ENCODE assay signal across 11 cellular contexts in the genomic region with DNA sequence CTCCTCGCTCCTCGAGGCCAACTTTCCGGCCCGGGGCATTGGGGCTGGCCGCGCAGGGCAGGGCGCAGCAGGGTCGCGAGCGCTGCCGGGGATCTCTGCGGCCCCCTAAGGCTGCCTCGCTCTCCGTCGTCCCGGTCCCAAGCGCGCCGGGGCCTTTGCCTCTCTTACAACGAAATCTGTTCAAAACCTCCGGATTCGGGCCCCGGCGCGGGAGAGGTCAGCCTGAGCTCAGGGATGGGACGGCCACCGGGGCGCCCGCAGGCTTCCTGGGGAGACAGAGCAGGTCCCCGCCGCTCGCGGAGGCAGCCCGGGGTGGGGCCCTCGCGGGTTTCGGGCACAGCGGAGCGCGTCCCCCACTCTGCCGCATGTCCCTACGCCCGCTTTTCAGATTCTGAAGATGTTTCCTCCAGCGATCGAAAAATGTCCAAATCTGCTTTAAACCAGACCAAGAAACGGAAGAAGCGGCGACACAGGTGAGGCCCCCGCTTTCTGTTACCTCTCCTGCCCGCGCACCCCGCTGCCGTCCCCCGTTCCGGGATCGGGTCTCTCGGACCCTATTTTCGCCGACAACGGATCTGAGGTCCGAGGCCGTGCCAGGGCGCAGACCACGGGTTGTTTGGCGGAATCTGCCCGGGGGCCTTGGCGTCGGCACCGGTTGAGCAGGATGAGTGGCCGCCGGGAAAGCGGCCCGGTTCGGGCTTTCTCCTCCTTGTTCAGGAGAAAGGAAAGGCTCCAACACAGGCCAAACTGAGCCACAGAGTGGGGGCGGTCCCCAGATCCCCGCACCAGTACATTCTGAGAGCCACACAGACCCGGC. TPM values are rescaled to one million over a fixed set of nuclear protein-coding genes. Genes with fewer than 3 reads are reported as not detected.
DNase-seq lines count a peak whose midpoint lies in the region; ATAC-seq, FAIRE-seq and TF ChIP-seq lines count a peak whose summit lies in the region.
"Had no signal": no experiment of that assay in that cellular context is flagged by ENCODE, and none has a peak within 500 bp of the region (broad histone marks: within the 10 kb centered on the region; RNA-seq: fewer than 3 reads in every experiment).

No MANE protein-coding gene starts in this region.

- no peaks in the 10 kb centered on the region for H3K9me3 ChIP-seq in CD4-positive, alpha-beta memory T cell (ENCODE audit: control insufficient read depth in 1 of 2, low read length in 2 of 2)
- no peaks in the 10 kb centered on the region for H3K9me3 ChIP-seq in endothelial cell of umbilical vein (replicated peaks; ENCODE audit: control insufficient read depth, insufficient read depth, low read length)
- H3K9me3 ChIP-seq in neuron (ENCODE audit: low read length) = no peaks in the 10 kb centered on the region

- no peak for TF ChIP-seq CTCF in endothelial cell of umbilical vein (IDR thresholded peaks at IDR 0.05; ENCODE audit: extremely low read depth in 1 of 2, insufficient read depth in 1 of 2, low read depth in 1 of 2, low read length in 2 of 2)

- CTCF ChIA-PET in CD4-positive, alpha-beta memory T cell (lab: Charles Lee; ENCODE audit: partially characterized antibody) = interaction anchor here (1.7 kb wide), 1 partner anchor 11 kb away, joined by 4 read pairs; no protein-coding TSS in a partner anchor
- CTCF ChIA-PET in endothelial cell of umbilical vein (lab: Charles Lee) = interaction anchor here (0.6 to 2.0 kb wide), 5 partner anchors 11 to 18 kb away, joined by 3 to 7 read pairs (median 4); no protein-coding TSS in a partner anchor

- H3K4me3 Mint-ChIP-seq in CD4-positive, alpha-beta memory T cell = peak overlapping the region; percentile 53 to 87 (median 76)

- no peaks in the 10 kb centered on the region for H3K9me3 Mint-ChIP-seq in CD4-positive, alpha-beta memory T cell

- H3K4me2 ChIP-seq in endothelial cell of umbilical vein (ENCODE audit: insufficient read depth, low read length) = no peak overlapping the region

- H3K27ac ChIP-seq in CD4-positive, alpha-beta memory T cell (ENCODE audit: low read depth, low read length) = no peak overlapping the region
- H3K27ac ChIP-seq in endothelial cell of umbilical vein (ENCODE audit: insufficient read depth, low read depth, low read length) = no peak overlapping the region

- no peak overlapping the region for H3K9ac ChIP-seq in endothelial cell of umbilical vein (replicated peaks; ENCODE audit: extremely low read depth, insufficient read depth, low read length)

- no peaks in the 10 kb centered on the region for H3K36me3 ChIP-seq in CD4-positive, alpha-beta memory T cell (ENCODE audit: insufficient read depth, low read length)
- H3K36me3 ChIP-seq in endothelial cell of umbilical vein (ENCODE audit: control insufficient read depth in 2 of 2, extremely low read depth in 1 of 2, insufficient read depth in 2 of 2, low read length in 2 of 2) (no peaks in the 10 kb centered on the region), neuron (ENCODE audit: insufficient read depth, low read length) (no peaks in the 10 kb centered on the region)

- no TSS peak for BruUV-seq in endothelial cell of umbilical vein (replicated peaks; lab: Mats Ljungman, UMichigan)

- intact Hi-C loops in CD4-positive, alpha-beta memory T cell (cut with micrococcal nuclease) = no loop called here
- intact Hi-C loops in endothelial cell of umbilical vein (cut with micrococcal nuclease) = no loop called here

- H3K27me3 ChIP-seq in CD4-positive, alpha-beta memory T cell (ENCODE audit: insufficient read depth, low read length) = peaks cover 59% of the 10 kb centered on the region
- H3K27me3 ChIP-seq in endothelial cell of umbilical vein (ENCODE audit: control insufficient read depth in 2 of 2, insufficient read depth in 2 of 2, low read length in 2 of 2) = peaks cover 74 to 79% of the 10 kb centered on the region in 2 experiments
- peaks cover 88% of the 10 kb centered on the region for H3K27me3 ChIP-seq in neuron (ENCODE audit: insufficient read depth, low read length)

- dilution Hi-C loops in endothelial cell of umbilical vein (cut with MboI; ENCODE audit: extremely low pct_ligation_motif_present, low sequenced_read_pairs) = no loop called here

- no peaks in the 10 kb centered on the region for H4K20me1 ChIP-seq in endothelial cell of umbilical vein (replicated peaks; ENCODE audit: control insufficient read depth, extremely low read depth, insufficient read depth, low read length)

- H2AFZ ChIP-seq in endothelial cell of umbilical vein (ENCODE audit: low read depth, low read length) (peak overlapping the region; percentile 36), neuron (ENCODE audit: low read depth, low read length) (peak overlapping the region; percentile 85)

- peak overlapping the region in 1 of 2 donors; percentile 24 for H3K4me3 ChIP-seq in CD4-positive, alpha-beta memory T cell (ENCODE audit: low read length in 2 of 2)
- H3K4me3 ChIP-seq in endothelial cell of umbilical vein (replicated peaks in 1 of 3; ENCODE audit: insufficient read depth in 1 of 3, low read depth in 1 of 3, low read length in 3 of 3) = no peak overlapping the region
- H3K4me3 ChIP-seq in neuron (ENCODE audit: low read length) = no peak overlapping the region

- TF ChIP-seq POLR2A in endothelial cell of umbilical vein (IDR thresholded peaks at IDR 0.05; ENCODE audit: low read depth, low read length) = no peak

- H3K27ac Mint-ChIP-seq in CD4-positive, alpha-beta memory T cell = no peak overlapping the region

- ATAC-seq in HG03457 (IDR thresholded peaks at IDR 0.05; ENCODE audit: unreplicated experiment) (no peak), HG03565 (IDR thresholded peaks at IDR 0.05; ENCODE audit: unreplicated experiment) (no peak), GM18870 (IDR thresholded peaks at IDR 0.05; ENCODE audit: unreplicated experiment) (no peak)
- ATAC-seq: Panc1 had no signal

- no peak for FAIRE-seq in endothelial cell of umbilical vein (lab: Jason Lieb, UNC)
- FAIRE-seq: bronchial epithelial cell had no signal

- peaks cover 10 to 35% (median 19%) of the 10 kb centered on the region in 4 donors for H3K4me1 Mint-ChIP-seq in CD4-positive, alpha-beta memory T cell

- no peaks in the 10 kb centered on the region for H3K9me1 ChIP-seq in endothelial cell of umbilical vein (replicated peaks; ENCODE audit: control insufficient read depth, extremely low read depth, insufficient read depth, low read length)

- peaks cover 59 to 70% of the 10 kb centered on the region in 2 donors for H3K27me3 Mint-ChIP-seq in CD4-positive, alpha-beta memory T cell

- H3K4me1 ChIP-seq in CD4-positive, alpha-beta memory T cell (ENCODE audit: insufficient read depth, low read length) = peaks cover 20% of the 10 kb centered on the region
- H3K4me1 ChIP-seq in endothelial cell of umbilical vein (ENCODE audit: control insufficient read depth, extremely low read depth, insufficient read depth, low read length) = peaks cover 3% of the 10 kb centered on the region
- H3K4me1 ChIP-seq in neuron (ENCODE audit: insufficient read depth, low read length) = peaks cover 13% of the 10 kb centered on the region

- no peaks in the 10 kb centered on the region for H3K79me2 ChIP-seq in endothelial cell of umbilical vein (ENCODE audit: control insufficient read depth, insufficient read depth, low read length)

- POLR2A ChIA-PET in CD4-positive, alpha-beta memory T cell (lab: Charles Lee; ENCODE audit: partially characterized antibody) = no interaction called here
- POLR2A ChIA-PET in endothelial cell of umbilical vein (lab: Charles Lee) = no interaction called here

- peaks cover 0 to 4% of the 10 kb centered on the region in 2 donors for H3K36me3 Mint-ChIP-seq in CD4-positive, alpha-beta memory T cell

- peak in 1 of 5 donors; percentile 16 for DNase-seq in CD4-positive, alpha-beta memory T cell
- DNase-seq in NCI-H2227 treated with DMSO at 0.1 percent for 48 hours (lab: John Stamatoyannopoulos, UW) = peak; percentile 28
- DNase-seq in endothelial cell of umbilical vein (ENCODE audit: low read depth, low spot score) = peak; percentile 14
- DNase-seq in activated CD4-positive, alpha-beta T cell treated with anti-CD3 and anti-CD28 coated beads for 1 hour = no peak

TF ChIP-seq in endothelial cell of umbilical vein, 7 proteins besides CTCF, POLR2A, EP300 and RAD21:
- TF ChIP-seq POLR2AphosphoS5 (IDR thresholded peaks at IDR 0.05; ENCODE audit: insufficient read depth, low read depth, low read length) (no peak), EZH2 (IDR thresholded peaks at IDR 0.05; ENCODE audit: borderline replicate concordance, low read depth, low read length, severe bottlenecking) (peak; percentile 95)

RNA-seq across cellular contexts. Expression of gene VSX2, which starts 1.8 kb away (rescaled TPM):
- not detected for total RNA-seq in CD4-positive, alpha-beta memory T cell
- not detected for polyA plus RNA-seq in CD4-positive, alpha-beta memory T cell
- total RNA-seq in endothelial cell of umbilical vein = not detected in 2 replicates
- polyA plus RNA-seq in endothelial cell of umbilical vein = not detected in 2 replicates
- polyA plus RNA-seq in endothelial cell of umbilical vein (2011; cell fraction: cytosol; rRNA removed) = 0.01 TPM in 1 of 2 replicates, not detected in the other
- polyA plus RNA-seq in endothelial cell of umbilical vein (2011; cell fraction: nucleus; rRNA removed) = not detected in 2 replicates
- polyA plus RNA-seq in endothelial cell of umbilical vein (2012) = 0.05 TPM in 1 of 2 replicates, not detected in the other
- not detected in 2 replicates for polyA minus RNA-seq in endothelial cell of umbilical vein
- not detected for polyA minus RNA-seq in endothelial cell of umbilical vein (2011; cell fraction: cytosol; rRNA and poly(A)+ RNA removed)
- polyA minus RNA-seq in endothelial cell of umbilical vein (2011; cell fraction: nucleus; rRNA and poly(A)+ RNA removed) = not detected in 2 replicates
- total RNA-seq: bronchial epithelial cell, osteocyte had no signal
